1 cellular context compared by ENCODE assay signal in genomic region chr6:7196019-7196402, GRCh38.
TF ChIP-seq lines count a peak whose summit lies in the region.

No MANE protein-coding gene starts in this region.

TF ChIP-seq in HEK293, 187 proteins besides CTCF, POLR2A, EP300 and RAD21 (continued from another document):
- TF ChIP-seq PRDM2 (tag by site-specific recombination; IDR thresholded peaks at IDR 0.05; ENCODE audit: borderline replicate concordance) (no peak), ZNF624 (tag by site-specific recombination; IDR thresholded peaks at IDR 0.05) (no peak), ZBTB17 (tag by site-specific recombination; IDR thresholded peaks at IDR 0.05) (no peak), ZNF830 (tag by site-specific recombination; IDR thresholded peaks at IDR 0.05; ENCODE audit: low read depth) (no peak), ZNF362 (tag by site-specific recombination; IDR thresholded peaks at IDR 0.05) (peak; percentile 94), ZNF747 (tag by site-specific recombination; IDR thresholded peaks at IDR 0.05) (no peak), ZNF26 (tag by site-specific recombination; IDR thresholded peaks at IDR 0.05) (no peak), ZNF707 (tag by site-specific recombination; IDR thresholded peaks at IDR 0.05) (no peak), ZNF658 (tag by site-specific recombination; IDR thresholded peaks at IDR 0.05) (no peak), EGR2 (tag by site-specific recombination; IDR thresholded peaks at IDR 0.05; ENCODE audit: low read depth) (peak; percentile 79), ZSCAN4 (tag by site-specific recombination; IDR thresholded peaks at IDR 0.05) (0 out of 2 replicates have a peak, but pooled peaks have one; percentile 34), ZIC2 (tag by site-specific recombination; IDR thresholded peaks at IDR 0.05) (no peak), ZNF626 (tag by site-specific recombination; IDR thresholded peaks at IDR 0.05) (no peak), ZSCAN5A (tag by site-specific recombination; IDR thresholded peaks at IDR 0.05) (no peak), INSM2 (tag by site-specific recombination; IDR thresholded peaks at IDR 0.05) (no peak)
